In genomic region chr10:17375936-17376584, GRCh38 we compare ENCODE assay signal across 9 cellular contexts.
A peak's percentile ranks its signal among the peaks of the same experiment; 100 is the strongest.
DNase-seq lines count a peak whose midpoint lies in the region; ATAC-seq, FAIRE-seq and TF ChIP-seq lines count a peak whose summit lies in the region.
"Had no signal": no experiment of that assay in that cellular context is flagged by ENCODE, and none has a peak within 500 bp of the region (broad histone marks: within the 10 kb centered on the region; RNA-seq: fewer than 3 reads in every experiment).

No MANE protein-coding gene starts in this region.

- H3K27me3 ChIP-seq in IMR-90 (ENCODE audit: control insufficient read depth, insufficient read depth, low read length) (peaks cover 21% of the 10 kb centered on the region), suprapubic skin (no peaks in the 10 kb centered on the region)

- H3K14ac ChIP-seq in IMR-90 (replicated peaks; ENCODE audit: low read depth, low read length), result no peak overlapping the region

- no peak overlapping the region for H4K5ac ChIP-seq in IMR-90 (ENCODE audit: low read depth, low read length)

- H2BK15ac ChIP-seq in IMR-90 (ENCODE audit: low read depth, low read length), result no peak overlapping the region

- no peak overlapping the region for H2BK120ac ChIP-seq in IMR-90 (ENCODE audit: low read depth, low read length)

- H4K91ac ChIP-seq in IMR-90 (ENCODE audit: insufficient read depth, low read depth, low read length), result no peak overlapping the region

- H3K27ac ChIP-seq in IMR-90 (ENCODE audit: insufficient read depth, low read length), result no peak overlapping the region
- H3K27ac ChIP-seq in suprapubic skin, result no peak overlapping the region
- H3K27ac ChIP-seq: HL-60 had no signal

- in situ Hi-C loops in IMR-90 (cut with MboI; ENCODE audit: low sequenced_read_pairs), result no loop called here

- TF ChIP-seq CTCF in IMR-90 (conservative IDR thresholded peaks at IDR 0.05; ENCODE audit: low read depth, low read length) (peak; percentile 44), neural crest cell (conservative IDR thresholded peaks at IDR 0.05) (peak; percentile 54), suprapubic skin (IDR thresholded peaks at IDR 0.05) (peak in 1 of 2 donors; percentile 5)

- no peaks in the 10 kb centered on the region for H3K9me3 Mint-ChIP-seq in activated naive CD4-positive, alpha-beta T cell treated with anti-CD3 and anti-CD28 coated beads, Interleukin-2, amount 10 ng/mL, durations not matched to agents 7 days and 5 days
- peaks cover 4% of the 10 kb centered on the region for H3K9me3 Mint-ChIP-seq in neural crest cell

- H3K9ac ChIP-seq in IMR-90 (ENCODE audit: low read depth, low read length), result no peak overlapping the region

- POLR2A ChIA-PET in IMR-90 (lab: Charles Lee; ENCODE audit: unreplicated experiment), result no interaction called here

- TF ChIP-seq EP300 in suprapubic skin (IDR thresholded peaks at IDR 0.05), result no peak

- no peaks in the 10 kb centered on the region for H3K36me3 ChIP-seq in IMR-90 (ENCODE audit: control insufficient read depth, insufficient read depth, low read length)
- H3K36me3 ChIP-seq in suprapubic skin, result no peaks in the 10 kb centered on the region

- no peak overlapping the region for H2AK5ac ChIP-seq in IMR-90 (ENCODE audit: low read depth, low read length)

- dilution Hi-C loops in IMR-90 (cut with HindIII; ENCODE audit: low sequenced_read_pairs, unreplicated experiment), result no loop called here

- no peaks in the 10 kb centered on the region for H3K79me1 ChIP-seq in IMR-90 (ENCODE audit: low read depth in 1 of 2, low read length in 2 of 2)

- no peaks in the 10 kb centered on the region for H3K27me3 Mint-ChIP-seq in activated naive CD4-positive, alpha-beta T cell treated with anti-CD3 and anti-CD28 coated beads, Interleukin-2, amount 10 ng/mL, durations not matched to agents 7 days and 5 days
- no peaks in the 10 kb centered on the region for H3K27me3 Mint-ChIP-seq in neural crest cell (ENCODE audit: low read depth)

- H3K27ac Mint-ChIP-seq in activated naive CD4-positive, alpha-beta T cell treated with anti-CD3 and anti-CD28 coated beads, Interleukin-2, amount 10 ng/mL, durations not matched to agents 7 days and 5 days, result no peak overlapping the region
- H3K27ac Mint-ChIP-seq in neural crest cell (ENCODE audit: unreplicated experiment), result no peak overlapping the region

- peak; percentile 9; the same call in 1 of the 2 replicates for TF ChIP-seq RAD21 in IMR-90 (IDR thresholded peaks at IDR 0.05; ENCODE audit: low read length)

- H2AK9ac ChIP-seq in IMR-90 (replicated peaks; ENCODE audit: low read depth, low read length, poor library complexity), result no peak overlapping the region

- no peak overlapping the region for H2BK20ac ChIP-seq in IMR-90 (ENCODE audit: low read depth, low read length)

- H2BK5ac ChIP-seq in IMR-90 (ENCODE audit: low read depth, low read length, poor library complexity, severe bottlenecking), result no peak overlapping the region

- H2AFZ ChIP-seq in IMR-90 (replicated peaks; ENCODE audit: low read length, poor library complexity), result no peak overlapping the region

- no peak overlapping the region for H4K8ac ChIP-seq in IMR-90 (ENCODE audit: low read depth in 2 of 2, low read length in 2 of 2)

- DNase-seq in EL, result peak; percentile 8
- peak; percentile 2 for DNase-seq in IMR-90
- DNase-seq in activated naive CD4-positive, alpha-beta T cell treated with anti-CD3 and anti-CD28 coated beads, Interleukin-2, amount 10 ng/mL, durations not matched to agents 7 days and 5 days, result peak; percentile 53
- DNase-seq in neural crest cell (ENCODE audit: low read depth, low spot score), result peak; percentile 50
- DNase-seq in NOMO-1 (lab: John Stamatoyannopoulos, UW; ENCODE audit: unreplicated experiment in 2 of 2), result no peak
- DNase-seq in suprapubic skin (ENCODE audit: low spot score in 2 of 2), result no peak
- no peak for DNase-seq in frontal cortex (ENCODE audit: low spot score in 2 of 2)
- DNase-seq in NCI-H1930 (lab: John Stamatoyannopoulos, UW), result no peak

- no peak for TF ChIP-seq POLR2A in IMR-90 (IDR thresholded peaks at IDR 0.05; ENCODE audit: low read depth, low read length)
- TF ChIP-seq POLR2A in suprapubic skin (IDR thresholded peaks at IDR 0.05), result no peak

- intact Hi-C loops in IMR-90 (cut with micrococcal nuclease), result no loop called here

- FAIRE-seq in frontal cortex (lab: Jason Lieb, UNC), result no peak

- H3K23ac ChIP-seq in IMR-90 (ENCODE audit: low read depth, low read length), result no peak overlapping the region

- H3K9me3 ChIP-seq in IMR-90 (ENCODE audit: control insufficient read depth, insufficient read depth, low read length) (no peaks in the 10 kb centered on the region), suprapubic skin (no peaks in the 10 kb centered on the region)

- no peak overlapping the region for H3K4me3 ChIP-seq in IMR-90 (ENCODE audit: insufficient read depth, low read depth, low read length)
- no peak overlapping the region for H3K4me3 ChIP-seq in suprapubic skin

- H3K36me3 Mint-ChIP-seq in activated naive CD4-positive, alpha-beta T cell treated with anti-CD3 and anti-CD28 coated beads, Interleukin-2, amount 10 ng/mL, durations not matched to agents 7 days and 5 days, result no peaks in the 10 kb centered on the region
- H3K36me3 Mint-ChIP-seq in neural crest cell (ENCODE audit: low read depth), result no peaks in the 10 kb centered on the region

- CTCF ChIA-PET in IMR-90 (lab: Yijun Ruan, JAX), result interaction anchor here (0.6 to 2.2 kb wide), 2 partner anchors 10 to 13 kb away, joined by 3 to 15 read pairs; no protein-coding TSS in a partner anchor
- CTCF ChIA-PET in activated naive CD4-positive, alpha-beta T cell treated with anti-CD3 and anti-CD28 coated beads, Interleukin-2, amount 10 ng/mL, durations not matched to agents 7 days and 5 days (lab: Charles Lee), result interaction anchor here (0.6 to 3.1 kb wide), 13 partner anchors 10 to 547 kb away, joined by 3 to 12 read pairs (median 3); no protein-coding TSS in a partner anchor

- no peak for ATAC-seq in IMR-90 (ENCODE audit: low read depth)

- no TSS peak for BruUV-seq in IMR-90 (replicated peaks; lab: Mats Ljungman, UMichigan)

- H4K20me1 ChIP-seq in IMR-90 (ENCODE audit: insufficient read depth, low read length), result no peaks in the 10 kb centered on the region

- no peaks in the 10 kb centered on the region for H3K4me1 Mint-ChIP-seq in activated naive CD4-positive, alpha-beta T cell treated with anti-CD3 and anti-CD28 coated beads, Interleukin-2, amount 10 ng/mL, durations not matched to agents 7 days and 5 days
- no peaks in the 10 kb centered on the region for H3K4me1 Mint-ChIP-seq in neural crest cell

- no peak overlapping the region for H3K56ac ChIP-seq in IMR-90 (ENCODE audit: extremely low read depth, insufficient read depth, low read length)

- H3K9me1 ChIP-seq in IMR-90 (ENCODE audit: insufficient read depth, low read length), result no peaks in the 10 kb centered on the region

- no peak overlapping the region for H3K4me3 Mint-ChIP-seq in activated naive CD4-positive, alpha-beta T cell treated with anti-CD3 and anti-CD28 coated beads, Interleukin-2, amount 10 ng/mL, durations not matched to agents 7 days and 5 days
- H3K4me3 Mint-ChIP-seq in neural crest cell, result no peak overlapping the region

- H3K18ac ChIP-seq in IMR-90 (ENCODE audit: low read depth, low read length), result no peak overlapping the region

- H3K4ac ChIP-seq in IMR-90 (ENCODE audit: low read depth, low read length), result no peak overlapping the region

- H3K4me2 ChIP-seq in IMR-90 (ENCODE audit: low read depth, low read length), result no peak overlapping the region

- no peaks in the 10 kb centered on the region for H3K4me1 ChIP-seq in IMR-90 (ENCODE audit: control insufficient read depth, insufficient read depth, low read length)
- H3K4me1 ChIP-seq in suprapubic skin, result no peaks in the 10 kb centered on the region

- 60% methylated on average over 3 of the region's 10 CpGs; no CpG with 5 or more reads in 1 of the 2 experiments for WGBS in IMR-90 (ENCODE audit: extremely low coverage in 2 of 2, insufficient read length in 1 of 2), 2 experiments
- WGBS in suprapubic skin, result 87% methylated on average over 10 of the region's 10 CpGs

TF ChIP-seq in IMR-90, 13 proteins besides CTCF, POLR2A, EP300 and RAD21:
- TF ChIP-seq BHLHE40 (IDR thresholded peaks at IDR 0.05; ENCODE audit: low read depth, low read length), result no peak
- no peak for TF ChIP-seq MAZ (IDR thresholded peaks at IDR 0.05; ENCODE audit: borderline replicate concordance, low read depth, low read length)
- no peak for TF ChIP-seq MXI1 (IDR thresholded peaks at IDR 0.05; ENCODE audit: borderline replicate concordance, low read depth, low read length)
- TF ChIP-seq MAFK (IDR thresholded peaks at IDR 0.05; ENCODE audit: low read depth, low read length), result no peak
- TF ChIP-seq CEBPB (IDR thresholded peaks at IDR 0.05; ENCODE audit: low read depth, low read length), result no peak
- TF ChIP-seq ELK1 (IDR thresholded peaks at IDR 0.05; ENCODE audit: borderline replicate concordance, low read depth, low read length), result no peak
- TF ChIP-seq NFE2L2 (IDR thresholded peaks at IDR 0.05; ENCODE audit: low read depth, low read length), result no peak
- no peak for TF ChIP-seq FOS (IDR thresholded peaks at IDR 0.05; ENCODE audit: low read depth, low read length)
- no peak for TF ChIP-seq USF2 (IDR thresholded peaks at IDR 0.05; ENCODE audit: low read depth, low read length)
- no peak for TF ChIP-seq CHD1 (IDR thresholded peaks at IDR 0.05; ENCODE audit: low read depth, low read length)
- TF ChIP-seq SMC3 (IDR thresholded peaks at IDR 0.05; ENCODE audit: low read depth, low read length), result no peak
- no peak for TF ChIP-seq RFX5 (IDR thresholded peaks at IDR 0.05; ENCODE audit: low read depth, low read length)
- TF ChIP-seq RCOR1 (IDR thresholded peaks at IDR 0.05; ENCODE audit: insufficient replicate concordance, low read length), result no peak

Comparison
In these comparisons a context has a peak if more than half of its experiments do, and no peak if none do; other contexts are left out.
1. DNase-seq: peak in EL (single experiment), IMR-90 (single experiment), activated naive CD4-positive, alpha-beta T cell treated with anti-CD3 and anti-CD28 coated beads, Interleukin-2, amount 10 ng/mL, durations not matched to agents 7 days and 5 days (single experiment) and neural crest cell (single experiment); none in NOMO-1 (0 of 2), suprapubic skin (0 of 2), frontal cortex (0 of 2) and NCI-H1930 (0 of 2).